ENCODE assay signal across 3 cellular contexts in genomic region chrX:45184211-45184610, GRCh38.
TF ChIP-seq lines count a peak whose summit lies in the region.

No MANE protein-coding gene starts in this region.

TF ChIP-seq in IMR-90, 13 proteins besides CTCF, POLR2A, EP300 and RAD21:
- TF ChIP-seq MAFK (IDR thresholded peaks at IDR 0.05; ENCODE audit: low read depth, low read length) (peak; percentile 77), NFE2L2 (IDR thresholded peaks at IDR 0.05; ENCODE audit: low read depth, low read length) (no peak), ELK1 (IDR thresholded peaks at IDR 0.05; ENCODE audit: borderline replicate concordance, low read depth, low read length) (no peak), CEBPB (IDR thresholded peaks at IDR 0.05; ENCODE audit: low read depth, low read length) (no peak), USF2 (IDR thresholded peaks at IDR 0.05; ENCODE audit: low read depth, low read length) (no peak), MAZ (IDR thresholded peaks at IDR 0.05; ENCODE audit: borderline replicate concordance, low read depth, low read length) (no peak), SMC3 (IDR thresholded peaks at IDR 0.05; ENCODE audit: low read depth, low read length) (no peak), RFX5 (IDR thresholded peaks at IDR 0.05; ENCODE audit: low read depth, low read length) (no peak)

TF ChIP-seq in K562, 482 proteins besides CTCF, POLR2A, EP300 and RAD21:
- TF ChIP-seq ZNF140 (CRISPR knock-in tag; IDR thresholded peaks at IDR 0.05): no peak
- peak; percentile 49; the same call in 1 of the 2 replicates for TF ChIP-seq MAFF (IDR thresholded peaks at IDR 0.05; ENCODE audit: low read length)
- peak; percentile 70 for TF ChIP-seq ZNF316 (IDR thresholded peaks at IDR 0.05)
- peak; percentile 28; the same call in 1 of the 2 replicates for TF ChIP-seq C11orf30 (IDR thresholded peaks at IDR 0.05; ENCODE audit: low read depth)
- 0 out of 2 replicates have a peak, but pooled peaks have one; percentile 8 for TF ChIP-seq MAFG (tag; conservative IDR thresholded peaks at IDR 0.05)
TF ChIP-seq in K562: peak in this region for 4.

TF ChIP-seq in H1, 55 proteins besides CTCF, POLR2A, EP300 and RAD21:
- TF ChIP-seq PHF8 (conservative IDR thresholded peaks at IDR 0.05; ENCODE audit: low read depth, low read length) (no peak), JUN (IDR thresholded peaks at IDR 0.05; ENCODE audit: low read depth, low read length) (no peak)
